In genomic region chr10:44180321-44181154, GRCh38 we compare ENCODE assay signal across 14 cellular contexts.
DNase-seq lines count a peak whose midpoint lies in the region; ATAC-seq, FAIRE-seq and TF ChIP-seq lines count a peak whose summit lies in the region.
"Had no signal": no experiment of that assay in that cellular context is flagged by ENCODE, and none has a peak within 500 bp of the region (broad histone marks: within the 10 kb centered on the region; RNA-seq: fewer than 3 reads in every experiment).

No MANE protein-coding gene starts in this region.

- no peaks in the 10 kb centered on the region for H3K4me1 ChIP-seq in A549
- H3K4me1 ChIP-seq in mesendoderm (ENCODE audit: control insufficient read depth, low read depth, low read length), result no peaks in the 10 kb centered on the region
- H3K4me1 ChIP-seq: BLaER1, upper lobe of right lung had no signal

- CTCF ChIA-PET in A549 (lab: Yijun Ruan, JAX), result no interaction called here
- CTCF ChIA-PET in MCF 10A (lab: Yijun Ruan, JAX), result no interaction called here

- no peak overlapping the region for H2BK5ac ChIP-seq in mesendoderm (ENCODE audit: low read length)

- DNase-seq in A549 (ENCODE audit: low read depth in 1 of 2, low spot score in 1 of 2) (no peak), HFF-Myc (ENCODE audit: extremely low read depth, low read depth) (peak; percentile 98), MCF 10A (ENCODE audit: unreplicated experiment) (peak; percentile 79), mesendoderm (peak; percentile 9), NOMO-1 (lab: John Stamatoyannopoulos, UW; ENCODE audit: unreplicated experiment in 2 of 2) (no peak), dermis blood vessel endothelial cell (no peak)
- DNase-seq: activated CD4-positive, alpha-beta T cell treated with anti-CD3 and anti-CD28 coated beads, Interleukin-2, amount 50 U/mL, for 1 hour; amygdala; naive B cell; stimulated activated CD4-positive, alpha-beta T cell treated with anti-CD3 and anti-CD28 coated beads, Interleukin-4, amount 100 ng/mL, for 24 hours; upper lobe of right lung had no signal

- no peak for FAIRE-seq in A549 (lab: Jason Lieb, UNC)

- no peak overlapping the region for H2BK15ac ChIP-seq in mesendoderm (replicated peaks; ENCODE audit: low read depth)

- no peaks in the 10 kb centered on the region for H3K27me3 ChIP-seq in mesendoderm (ENCODE audit: insufficient read depth, low read length, poor library complexity)
- H3K27me3 ChIP-seq: BLaER1, upper lobe of right lung had no signal

- no peak overlapping the region for H2BK120ac ChIP-seq in mesendoderm (ENCODE audit: low read depth, low read length)

- no TSS peak for BruUV-seq in MCF 10A (replicated peaks; lab: Mats Ljungman, UMichigan)

- WGBS in A549 (ENCODE audit: missing lambda C conversion rate), result 15% methylated on average over 10 of the region's 10 CpGs
- WGBS in mesendoderm (ENCODE audit: extremely low coverage, insufficient coverage, low lambda C conversion rate), result no CpG with 5 or more reads among the region's 10 CpGs

- H3K27ac Mint-ChIP-seq in MCF 10A (ENCODE audit: low read depth, unreplicated experiment), result no peak overlapping the region
- H3K27ac Mint-ChIP-seq: naive B cell had no signal

- ATAC-seq in A549 (peak; percentile 32 to 47; a peak in 4 of 6 replicates), GM21447 (IDR thresholded peaks at IDR 0.05; ENCODE audit: unreplicated experiment) (no peak), HG03045 (IDR thresholded peaks at IDR 0.05; ENCODE audit: unreplicated experiment) (no peak)
- ATAC-seq: upper lobe of right lung had no signal

- H3K23ac ChIP-seq in mesendoderm (ENCODE audit: low read length), result no peak overlapping the region

- H3K36me3 Mint-ChIP-seq in MCF 10A (ENCODE audit: insufficient read depth, unreplicated experiment), result no peaks in the 10 kb centered on the region
- H3K36me3 Mint-ChIP-seq: naive B cell had no signal

- TF ChIP-seq RAD21 in A549 (conservative IDR thresholded peaks at IDR 0.05 in 1 of 2, IDR thresholded peaks at IDR 0.05 in 1 of 2), result no peak

- POLR2A ChIA-PET in A549 (lab: Yijun Ruan, JAX) (no interaction called here), MCF 10A (lab: Yijun Ruan, JAX) (no interaction called here)

- no peaks in the 10 kb centered on the region for H3K79me1 ChIP-seq in mesendoderm (ENCODE audit: low read length)

- H3K56ac ChIP-seq in mesendoderm (ENCODE audit: low read length), result no peak overlapping the region

- no peak for TF ChIP-seq POLR2A in A549 (IDR thresholded peaks at IDR 0.05; ENCODE audit: low read length)

- H2AK5ac ChIP-seq in mesendoderm (ENCODE audit: low read length), result no peak overlapping the region

- no peak overlapping the region for H3K18ac ChIP-seq in mesendoderm (ENCODE audit: low read length)

- no peak overlapping the region for H3K4ac ChIP-seq in mesendoderm (ENCODE audit: low read depth, low read length)

- no peak overlapping the region for H3K4me3 ChIP-seq in A549
- H3K4me3 ChIP-seq in HFF-Myc (replicated peaks; ENCODE audit: low read depth, low read length), result no peak overlapping the region
- no peak overlapping the region for H3K4me3 ChIP-seq in mesendoderm (ENCODE audit: low read length)
- H3K4me3 ChIP-seq: BLaER1, upper lobe of right lung had no signal

- no peak overlapping the region for H4K5ac ChIP-seq in mesendoderm (ENCODE audit: low read length)

- no peak overlapping the region for H3K4me3 Mint-ChIP-seq in MCF 10A (ENCODE audit: unreplicated experiment)
- H3K4me3 Mint-ChIP-seq: naive B cell had no signal

- H3K27me3 Mint-ChIP-seq in MCF 10A (ENCODE audit: insufficient read depth, unreplicated experiment), result peaks cover 64% of the 10 kb centered on the region
- H3K27me3 Mint-ChIP-seq: naive B cell had no signal

- no peak overlapping the region for H4K8ac ChIP-seq in mesendoderm (ENCODE audit: low read depth, low read length)

- peaks cover 27% of the 10 kb centered on the region for H3K4me1 Mint-ChIP-seq in MCF 10A (ENCODE audit: insufficient read depth, unreplicated experiment)
- H3K4me1 Mint-ChIP-seq: naive B cell had no signal

- H3K9ac ChIP-seq in mesendoderm (ENCODE audit: low read length), result no peak overlapping the region
- H3K9ac ChIP-seq: BLaER1 had no signal

- no peak for TF ChIP-seq EP300 in A549 (IDR thresholded peaks at IDR 0.05)

- H3K4me2 ChIP-seq in A549, result peak overlapping the region; percentile 45; the same call in 2 of the 3 replicates
- no peak overlapping the region for H3K4me2 ChIP-seq in mesendoderm (ENCODE audit: low read length)
- H3K4me2 ChIP-seq: BLaER1 had no signal

- intact Hi-C loops in MCF 10A (cut with micrococcal nuclease), result no loop called here

- H3K36me3 ChIP-seq in mesendoderm (ENCODE audit: control insufficient read depth, insufficient read depth, low read length), result no peaks in the 10 kb centered on the region
- H3K36me3 ChIP-seq: BLaER1, upper lobe of right lung had no signal

- no peaks in the 10 kb centered on the region for H3K9me3 ChIP-seq in A549
- H3K9me3 ChIP-seq: BLaER1, upper lobe of right lung had no signal

- no peaks in the 10 kb centered on the region for H3K79me2 ChIP-seq in mesendoderm (ENCODE audit: control insufficient read depth, insufficient read depth, low read length)

- no peaks in the 10 kb centered on the region for H3K9me3 Mint-ChIP-seq in MCF 10A (ENCODE audit: unreplicated experiment)

- no peak for TF ChIP-seq CTCF in A549 (IDR thresholded peaks at IDR 0.05)
- no peak for TF ChIP-seq CTCF in HFF-Myc (IDR thresholded peaks at IDR 0.05; ENCODE audit: low read depth, low read length, missing control alignments)
- TF ChIP-seq CTCF in MCF 10A (IDR thresholded peaks at IDR 0.05; ENCODE audit: unreplicated experiment), result no peak

- H3K27ac ChIP-seq in A549 (no peak overlapping the region), mesendoderm (ENCODE audit: low read depth, low read length) (no peak overlapping the region)
- H3K27ac ChIP-seq: BLaER1, upper lobe of right lung had no signal

TF ChIP-seq in A549, 52 proteins besides CTCF, POLR2A, EP300 and RAD21:
- peak; percentile 50; the same call in 1 of the 2 replicates for TF ChIP-seq USF2 (IDR thresholded peaks at IDR 0.05)
- TF ChIP-seq MAX (IDR thresholded peaks at IDR 0.05), result no peak

Comparison
In these comparisons a context has a peak if more than half of its experiments do, and no peak if none do; other contexts are left out.
1. ATAC-seq: peak in A549 (2 of 2); none in GM21447 (single experiment) and HG03045 (single experiment).
2. DNase-seq: peak in HFF-Myc (single experiment), MCF 10A (single experiment) and mesendoderm (single experiment); none in A549 (0 of 2), NOMO-1 (0 of 2) and dermis blood vessel endothelial cell (single experiment).